In genomic region chr9:87599901-87600610, GRCh38 we compare ENCODE assay signal across 8 cellular contexts.
DNase-seq lines count a peak whose midpoint lies in the region; ATAC-seq, FAIRE-seq and TF ChIP-seq lines count a peak whose summit lies in the region.

No MANE protein-coding gene starts in this region.

- no peaks in the 10 kb centered on the region for H3K9me2 ChIP-seq in hepatocyte (replicated peaks; ENCODE audit: insufficient read depth)

- peaks cover 29% of the 10 kb centered on the region for H3K4me1 ChIP-seq in HEK293 (ENCODE audit: control insufficient read depth, insufficient read depth, low read length)
- peaks cover 18% of the 10 kb centered on the region for H3K4me1 ChIP-seq in astrocyte (ENCODE audit: insufficient read depth, low read length)
- H3K4me1 ChIP-seq in hepatocyte (ENCODE audit: insufficient read depth), result peaks cover 46% of the 10 kb centered on the region
- peaks cover 0 to 4% of the 10 kb centered on the region in 2 donors for H3K4me1 ChIP-seq in small intestine (ENCODE audit: control insufficient read depth in 2 of 2, insufficient read depth in 1 of 2, low read depth in 1 of 2, low read length in 1 of 2)

- no peaks in the 10 kb centered on the region for H4K20me1 ChIP-seq in astrocyte (ENCODE audit: insufficient read depth, low read length)
- no peaks in the 10 kb centered on the region for H4K20me1 ChIP-seq in hepatocyte (ENCODE audit: insufficient read depth, poor library complexity, severe bottlenecking)

- peak; percentile 78 for FAIRE-seq in astrocyte (lab: Jason Lieb, UNC)
- no peak for FAIRE-seq in small intestine (lab: Jason Lieb, UNC)

- H3K9ac ChIP-seq in astrocyte (ENCODE audit: low read length), result peak overlapping the region; percentile 37

- CTCF ChIA-PET in HEK293 (lab: Yijun Ruan, JAX), result interaction anchor here (0.9 to 2.0 kb wide), 3 partner anchors 63 to 237 kb away, joined by 3 to 6 read pairs (median 4); no protein-coding TSS in a partner anchor

- H3K4me3 ChIP-seq in HEK293 (ENCODE audit: low read depth, low read length) (no peak overlapping the region; the same call in 1 of the 2 replicates), astrocyte (ENCODE audit: insufficient read depth, low read depth, low read length) (peak overlapping the region; percentile 30), hepatocyte (no peak overlapping the region), small intestine (ENCODE audit: low read depth in 1 of 2, low read length in 2 of 2) (no peak overlapping the region), WERI-Rb-1 (ENCODE audit: low read depth, low read length) (no peak overlapping the region)

- peaks cover 25% of the 10 kb centered on the region for H3K4me1 Mint-ChIP-seq in astrocyte (ENCODE audit: low read depth, unreplicated experiment)
- peaks cover 3% of the 10 kb centered on the region for H3K4me1 Mint-ChIP-seq in activated naive CD8-positive, alpha-beta T cell treated with anti-CD3 and anti-CD28 coated beads for 36 hours

- H3K36me3 ChIP-seq in HEK293 (ENCODE audit: control insufficient read depth in 2 of 2, insufficient read depth in 1 of 2, low read length in 2 of 2) (peaks cover 0 to 3% of the 10 kb centered on the region in 2 experiments; a peak in 1 of 3 replicates), astrocyte (ENCODE audit: insufficient read depth, low read length) (no peaks in the 10 kb centered on the region), hepatocyte (replicated peaks; ENCODE audit: insufficient read depth, low read depth) (no peaks in the 10 kb centered on the region), small intestine (ENCODE audit: control insufficient read depth in 2 of 2, insufficient read depth in 2 of 2, low read length in 2 of 2) (no peaks in the 10 kb centered on the region), WERI-Rb-1 (peaks cover 5% of the 10 kb centered on the region; the same call in 1 of the 2 replicates)

- H3K9me3 ChIP-seq in HEK293 (ENCODE audit: control insufficient read depth, insufficient read depth, low read depth, low read length), result no peaks in the 10 kb centered on the region
- no peaks in the 10 kb centered on the region for H3K9me3 ChIP-seq in astrocyte (ENCODE audit: insufficient read depth, low read depth, low read length)
- no peaks in the 10 kb centered on the region for H3K9me3 ChIP-seq in hepatocyte (ENCODE audit: low read depth)
- no peaks in the 10 kb centered on the region for H3K9me3 ChIP-seq in small intestine (ENCODE audit: control insufficient read depth, low read depth)
- no peaks in the 10 kb centered on the region for H3K9me3 ChIP-seq in WERI-Rb-1 (ENCODE audit: severe bottlenecking)

- WGBS in hepatocyte (ENCODE audit: low lambda C conversion rate, missing lambda C conversion rate), result 45% methylated on average over 17 of the region's 17 CpGs
- 25 to 54% (median 34%) methylated on average over 17 of the region's 17 CpGs for WGBS in small intestine, 3 donors

- no peak overlapping the region for H2AFZ ChIP-seq in astrocyte (ENCODE audit: low read depth, low read length)
- H2AFZ ChIP-seq in hepatocyte, result no peak overlapping the region

- H3K4me3 Mint-ChIP-seq in astrocyte (ENCODE audit: unreplicated experiment), result no peak overlapping the region
- H3K4me3 Mint-ChIP-seq in activated naive CD8-positive, alpha-beta T cell treated with anti-CD3 and anti-CD28 coated beads for 36 hours, result no peak overlapping the region

- H3K36me3 Mint-ChIP-seq in astrocyte (ENCODE audit: low read depth, unreplicated experiment), result peaks cover 6% of the 10 kb centered on the region
- no peaks in the 10 kb centered on the region for H3K36me3 Mint-ChIP-seq in activated naive CD8-positive, alpha-beta T cell treated with anti-CD3 and anti-CD28 coated beads for 36 hours

- POLR2A ChIA-PET in HEK293 (lab: Yijun Ruan, JAX), result interaction anchor here (1.1 to 1.2 kb wide), 3 partner anchors 13 to 105 kb away, joined by 3 read pairs; no protein-coding TSS in a partner anchor

- no peaks in the 10 kb centered on the region for H3K27me3 Mint-ChIP-seq in astrocyte (ENCODE audit: low read depth, unreplicated experiment)
- peaks cover 19% of the 10 kb centered on the region for H3K27me3 Mint-ChIP-seq in activated naive CD8-positive, alpha-beta T cell treated with anti-CD3 and anti-CD28 coated beads for 36 hours

- no peak for ATAC-seq in esophagus mucosa

- H3K27me3 ChIP-seq in astrocyte (ENCODE audit: insufficient read depth, low read length) (no peaks in the 10 kb centered on the region), hepatocyte (no peaks in the 10 kb centered on the region), small intestine (ENCODE audit: control insufficient read depth in 2 of 2, insufficient read depth in 2 of 2, low read length in 2 of 2) (no peaks in the 10 kb centered on the region), WERI-Rb-1 (ENCODE audit: insufficient read depth, low read depth, severe bottlenecking) (no peaks in the 10 kb centered on the region)

- peak overlapping the region; percentile 76 for H3K27ac Mint-ChIP-seq in astrocyte (ENCODE audit: unreplicated experiment)
- H3K27ac Mint-ChIP-seq in activated naive CD8-positive, alpha-beta T cell treated with anti-CD3 and anti-CD28 coated beads for 36 hours, result no peak overlapping the region

- H3K9me3 Mint-ChIP-seq in astrocyte (ENCODE audit: unreplicated experiment), result no peaks in the 10 kb centered on the region
- no peaks in the 10 kb centered on the region for H3K9me3 Mint-ChIP-seq in activated naive CD8-positive, alpha-beta T cell treated with anti-CD3 and anti-CD28 coated beads for 36 hours

- peak overlapping the region; percentile 81 for H3K4me2 ChIP-seq in astrocyte (ENCODE audit: low read length)
- peak overlapping the region; percentile 45 for H3K4me2 ChIP-seq in hepatocyte

- H3K27ac ChIP-seq in HEK293 (ENCODE audit: extremely low read depth, low read depth, low read length), result no peak overlapping the region; the same call in 1 of the 2 replicates
- peak overlapping the region; percentile 64 for H3K27ac ChIP-seq in astrocyte (ENCODE audit: low read depth, low read length)
- H3K27ac ChIP-seq in hepatocyte, result peak overlapping the region; percentile 54
- peak overlapping the region in 1 of 2 donors; percentile 15 for H3K27ac ChIP-seq in small intestine (ENCODE audit: low read depth in 1 of 2, low read length in 1 of 2)
- no peak overlapping the region for H3K27ac ChIP-seq in WERI-Rb-1

- TF ChIP-seq CTCF in HEK293 (tag by site-specific recombination; IDR thresholded peaks at IDR 0.05), result no peak
- TF ChIP-seq CTCF in astrocyte (IDR thresholded peaks at IDR 0.05; ENCODE audit: insufficient read depth, low read depth, low read length), result no peak
- no peak for TF ChIP-seq CTCF in hepatocyte (IDR thresholded peaks at IDR 0.05; ENCODE audit: poor library complexity)
- TF ChIP-seq CTCF in WERI-Rb-1 (IDR thresholded peaks at IDR 0.05; ENCODE audit: low read depth, low read length), result no peak

- H3K79me2 ChIP-seq in astrocyte (ENCODE audit: insufficient read depth, low read length) (no peaks in the 10 kb centered on the region), hepatocyte (peaks cover 57% of the 10 kb centered on the region)

- DNase-seq in astrocyte (ENCODE audit: low read depth) (peak; percentile 93), hepatocyte (ENCODE audit: low spot score) (peak; percentile 79), small intestine (peak; percentile 81), WERI-Rb-1 (no peak), SHP77 treated with DMSO at 0.1 percent for 48 hours (lab: John Stamatoyannopoulos, UW) (no peak)
- DNase-seq in activated naive CD8-positive, alpha-beta T cell treated with anti-CD3 and anti-CD28 coated beads for 36 hours, result no peak

TF ChIP-seq in HEK293, 187 proteins besides CTCF, POLR2A, EP300 and RAD21 (continues in another document):
- TF ChIP-seq, protein P1, sequence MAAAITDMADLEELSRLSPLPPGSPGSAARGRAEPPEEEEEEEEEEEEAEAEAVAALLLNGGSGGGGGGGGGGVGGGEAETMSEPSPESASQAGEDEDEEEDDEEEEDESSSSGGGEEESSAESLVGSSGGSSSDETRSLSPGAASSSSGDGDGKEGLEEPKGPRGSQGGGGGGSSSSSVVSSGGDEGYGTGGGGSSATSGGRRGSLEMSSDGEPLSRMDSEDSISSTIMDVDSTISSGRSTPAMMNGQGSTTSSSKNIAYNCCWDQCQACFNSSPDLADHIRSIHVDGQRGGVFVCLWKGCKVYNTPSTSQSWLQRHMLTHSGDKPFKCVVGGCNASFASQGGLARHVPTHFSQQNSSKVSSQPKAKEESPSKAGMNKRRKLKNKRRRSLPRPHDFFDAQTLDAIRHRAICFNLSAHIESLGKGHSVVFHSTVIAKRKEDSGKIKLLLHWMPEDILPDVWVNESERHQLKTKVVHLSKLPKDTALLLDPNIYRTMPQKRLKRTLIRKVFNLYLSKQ (tag by site-specific recombination; IDR thresholded peaks at IDR 0.05; ENCODE audit: borderline replicate concordance), result no peak
- TF ChIP-seq ZNF112 (tag by site-specific recombination; IDR thresholded peaks at IDR 0.05), result no peak
- no peak for TF ChIP-seq ZNF514 (tag by site-specific recombination; IDR thresholded peaks at IDR 0.05)
- peak; percentile 65; the same call in 1 of the 2 replicates for TF ChIP-seq HOXD13 (CRISPR knock-in tag; IDR thresholded peaks at IDR 0.05; ENCODE audit: borderline replicate concordance)
- no peak for TF ChIP-seq ZNF37A (tag by site-specific recombination; IDR thresholded peaks at IDR 0.05)
- TF ChIP-seq MZF1 (tag by site-specific recombination; IDR thresholded peaks at IDR 0.05; ENCODE audit: borderline replicate concordance), result no peak
- TF ChIP-seq ZNF280D (tag by site-specific recombination; IDR thresholded peaks at IDR 0.05), result no peak
- no peak for TF ChIP-seq ZNF341 (tag by site-specific recombination; IDR thresholded peaks at IDR 0.05; ENCODE audit: low read depth)

Comparison
In these comparisons a context has a peak if more than half of its experiments do, and no peak if none do; other contexts are left out.
1. H3K27ac ChIP-seq: peak in astrocyte (single experiment) and hepatocyte (single experiment); none in HEK293 (single experiment) and WERI-Rb-1 (single experiment).
2. DNase-seq: peak in astrocyte (single experiment), hepatocyte (single experiment) and small intestine (single experiment); none in WERI-Rb-1 (single experiment), SHP77 treated with DMSO at 0.1 percent for 48 hours (single experiment) and activated naive CD8-positive, alpha-beta T cell treated with anti-CD3 and anti-CD28 coated beads for 36 hours (single experiment).